Comparison of ENCODE assay signal across 18 cellular contexts in the genomic region with DNA sequence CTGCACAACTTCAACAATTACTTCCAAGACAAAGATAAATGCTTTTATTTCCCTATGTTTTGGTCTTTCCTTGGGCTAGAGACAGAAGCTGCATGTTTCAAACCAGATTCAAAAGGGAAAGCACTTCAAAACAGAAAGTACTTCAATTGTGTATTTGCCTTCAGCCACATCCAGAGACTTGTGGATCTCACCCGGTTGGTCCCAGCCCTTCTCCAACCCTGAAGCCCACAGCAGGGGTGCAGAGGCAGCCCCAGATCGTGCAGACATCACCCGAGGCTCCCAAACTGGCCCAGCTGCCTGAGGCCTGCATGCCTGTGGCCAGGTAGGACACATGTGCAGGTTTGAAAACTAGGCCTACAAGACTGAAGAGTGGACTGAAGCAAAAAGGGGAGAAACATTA.
A peak's percentile ranks its signal among the peaks of the same experiment; 100 is the strongest.
DNase-seq lines count a peak whose midpoint lies in the region; ATAC-seq, FAIRE-seq and TF ChIP-seq lines count a peak whose summit lies in the region.
"Had no signal": no experiment of that assay in that cellular context is flagged by ENCODE, and none has a peak within 500 bp of the region (broad histone marks: within the 10 kb centered on the region; RNA-seq: fewer than 3 reads in every experiment).

No MANE protein-coding gene starts in this region.

- H3K9me3 Mint-ChIP-seq in CD4-positive, alpha-beta memory T cell: no peaks in the 10 kb centered on the region
- H3K9me3 Mint-ChIP-seq in osteocyte (ENCODE audit: unreplicated experiment): no peaks in the 10 kb centered on the region

- H3K4me3 Mint-ChIP-seq in CD4-positive, alpha-beta memory T cell: peak overlapping the region in 2 of 8 donors; percentile 17 to 71
- H3K4me3 Mint-ChIP-seq in osteocyte (ENCODE audit: unreplicated experiment): no peak overlapping the region

- no peaks in the 10 kb centered on the region for H3K79me2 ChIP-seq in Karpas-422 (ENCODE audit: low read length)

- DNase-seq in CD4-positive, alpha-beta memory T cell: no peak
- no peak for DNase-seq in Karpas-422
- DNase-seq in effector memory CD4-positive, alpha-beta T cell: no peak
- DNase-seq in RCC 7860 (ENCODE audit: low spot score): no peak
- no peak for DNase-seq in DMS53 treated with DMSO at 0.1 percent for 48 hours (lab: John Stamatoyannopoulos, UW; ENCODE audit: unreplicated experiment)
- DNase-seq in osteocyte (ENCODE audit: extremely low spot score, unreplicated experiment): no peak
- DNase-seq: activated CD4-positive, CD25-positive, alpha-beta regulatory T cell treated with anti-CD3 and anti-CD28 coated beads, Interleukin-2, amount 50 U/mL, for 72 hours; activated T-cell treated with anti-CD3 and anti-CD28 coated beads, Interleukin-2, amount 50 U/mL, for 48 hours; BE2C; DMS 273 treated with DMSO at 0.1 percent for 48 hours; NCI-H1694 treated with DMSO at 0.1 percent for 48 hours; NCI-H446 treated with DMSO at 0.1 percent for 48 hours; PC-9; spleen had no signal

- H3K4me3 ChIP-seq in CD4-positive, alpha-beta memory T cell (ENCODE audit: low read length in 2 of 2): no peak overlapping the region
- H3K4me3 ChIP-seq in Karpas-422 (ENCODE audit: low read length): no peak overlapping the region
- H3K4me3 ChIP-seq in effector memory CD4-positive, alpha-beta T cell (ENCODE audit: insufficient read depth, low read depth, low read length, poor library complexity, severe bottlenecking): no peak overlapping the region
- H3K4me3 ChIP-seq: PC-9, prostate gland, spleen, vagina had no signal

- no peaks in the 10 kb centered on the region for H3K9me2 ChIP-seq in Karpas-422 (replicated peaks; ENCODE audit: insufficient read depth, low read length)

- H3K9me3 ChIP-seq in CD4-positive, alpha-beta memory T cell (ENCODE audit: control insufficient read depth in 1 of 2, low read length in 2 of 2): no peaks in the 10 kb centered on the region
- H3K9me3 ChIP-seq in Karpas-422 (ENCODE audit: low read length): no peaks in the 10 kb centered on the region
- H3K9me3 ChIP-seq in effector memory CD4-positive, alpha-beta T cell (ENCODE audit: control insufficient read depth, low read length): no peaks in the 10 kb centered on the region
- H3K9me3 ChIP-seq: BE2C, prostate gland, spleen, vagina had no signal

- no peak overlapping the region for H3K4me2 ChIP-seq in Karpas-422 (ENCODE audit: low read depth, low read length, poor library complexity, severe bottlenecking)
- H3K4me2 ChIP-seq: PC-9 had no signal

- H3K4me1 ChIP-seq in CD4-positive, alpha-beta memory T cell (ENCODE audit: insufficient read depth, low read length): peaks cover 14% of the 10 kb centered on the region
- peaks cover 34% of the 10 kb centered on the region for H3K4me1 ChIP-seq in Karpas-422 (ENCODE audit: low read length)
- peaks cover 2% of the 10 kb centered on the region for H3K4me1 ChIP-seq in effector memory CD4-positive, alpha-beta T cell (ENCODE audit: control insufficient read depth, insufficient read depth, low read length, poor library complexity, severe bottlenecking)
- H3K4me1 ChIP-seq: BE2C, prostate gland, vagina had no signal

- no peaks in the 10 kb centered on the region for H3K27me3 Mint-ChIP-seq in CD4-positive, alpha-beta memory T cell
- H3K27me3 Mint-ChIP-seq in osteocyte (ENCODE audit: unreplicated experiment): no peaks in the 10 kb centered on the region

- TF ChIP-seq CTCF in osteocyte (IDR thresholded peaks at IDR 0.05): no peak

- H3K36me3 Mint-ChIP-seq in CD4-positive, alpha-beta memory T cell: peaks cover 41 to 46% of the 10 kb centered on the region in 2 donors
- peaks cover 25% of the 10 kb centered on the region for H3K36me3 Mint-ChIP-seq in osteocyte (ENCODE audit: unreplicated experiment)

- intact Hi-C loops in CD4-positive, alpha-beta memory T cell (cut with micrococcal nuclease): no loop called here

- H3K4me1 Mint-ChIP-seq in CD4-positive, alpha-beta memory T cell: peaks cover 4 to 16% (median 13%) of the 10 kb centered on the region in 4 donors
- H3K4me1 Mint-ChIP-seq in osteocyte (ENCODE audit: unreplicated experiment): no peaks in the 10 kb centered on the region

- no peak for FAIRE-seq in RCC 7860 (lab: Jason Lieb, UNC)

- POLR2A ChIA-PET in CD4-positive, alpha-beta memory T cell (lab: Charles Lee; ENCODE audit: partially characterized antibody): no interaction called here

- H3K27me3 ChIP-seq in CD4-positive, alpha-beta memory T cell (ENCODE audit: insufficient read depth, low read length): no peaks in the 10 kb centered on the region
- H3K27me3 ChIP-seq in Karpas-422 (ENCODE audit: low read length): no peaks in the 10 kb centered on the region
- H3K27me3 ChIP-seq in effector memory CD4-positive, alpha-beta T cell (replicated peaks; ENCODE audit: control insufficient read depth, insufficient read depth, low read length, poor library complexity, severe bottlenecking): no peaks in the 10 kb centered on the region
- H3K27me3 ChIP-seq: BE2C, spleen, vagina had no signal

- peak; percentile 42 for ATAC-seq in GM19025 (IDR thresholded peaks at IDR 0.05; ENCODE audit: low read depth, unreplicated experiment)
- ATAC-seq: HCT116 had no signal

- H3K27ac Mint-ChIP-seq in CD4-positive, alpha-beta memory T cell: peak overlapping the region in 5 of 7 donors; percentile 25 to 81 (median 76)
- H3K27ac Mint-ChIP-seq in osteocyte (ENCODE audit: unreplicated experiment): no peak overlapping the region

- CTCF ChIA-PET in CD4-positive, alpha-beta memory T cell (lab: Charles Lee; ENCODE audit: partially characterized antibody): no interaction called here

- peaks cover 15% of the 10 kb centered on the region for H3K36me3 ChIP-seq in CD4-positive, alpha-beta memory T cell (ENCODE audit: insufficient read depth, low read length)
- 0 out of 2 replicates have a peak, but pooled peaks cover 4% of the 10 kb centered on the region for H3K36me3 ChIP-seq in Karpas-422 (ENCODE audit: insufficient read depth, low read length)
- H3K36me3 ChIP-seq in effector memory CD4-positive, alpha-beta T cell (ENCODE audit: control insufficient read depth, insufficient read depth, low read length): peaks cover 35% of the 10 kb centered on the region
- H3K36me3 ChIP-seq: BE2C had no signal

- no peak overlapping the region for H3K27ac ChIP-seq in CD4-positive, alpha-beta memory T cell (ENCODE audit: low read depth, low read length)
- peak overlapping the region; percentile 55 for H3K27ac ChIP-seq in Karpas-422 (ENCODE audit: low read length)
- H3K27ac ChIP-seq in effector memory CD4-positive, alpha-beta T cell (ENCODE audit: insufficient read depth, low read length, poor library complexity, severe bottlenecking): peak overlapping the region; percentile 3
- H3K27ac ChIP-seq: PC-9, prostate gland, vagina had no signal

- H3K9ac ChIP-seq in Karpas-422 (ENCODE audit: low read length): no peak overlapping the region; the same call in 1 of the 2 replicates

- no peaks in the 10 kb centered on the region for H4K20me1 ChIP-seq in Karpas-422 (ENCODE audit: insufficient read depth, low read depth, low read length)

- no peak overlapping the region for H2AFZ ChIP-seq in Karpas-422 (ENCODE audit: low read length)
- H2AFZ ChIP-seq: PC-9 had no signal
